Comparison of ENCODE assay signal across 18 cellular contexts in genomic region chr7:82131224-82131623, GRCh38.
"Had no signal": no experiment of that assay in that cellular context is flagged by ENCODE, and none has a peak within 500 bp of the region (broad histone marks: within the 10 kb centered on the region; RNA-seq: fewer than 3 reads in every experiment).

No MANE protein-coding gene starts in this region.

- DNase-seq: activated CD8-positive, alpha-beta memory T cell treated with anti-CD3 and anti-CD28 coated beads, Interleukin-2, amount 10 ng/mL, durations not matched to agents 7 days and 5 days; activated effector memory CD4-positive, alpha-beta T cell treated with Interleukin-2 at 50 U/mL for 16 hours; activated T-cell treated with anti-CD3 and anti-CD28 coated beads, Interleukin-2, amount 50 U/mL, for 24 hours; body of pancreas; cerebellar nuclear complex; endodermal cell; hippocampal formation; left cardiac atrium; mucosa of descending colon; natural killer cell; posterior cingulate gyrus; right cardiac atrium had no signal

- H3K36me3 ChIP-seq: gastroesophageal sphincter, tibial nerve, vagina had no signal

- H3K9me3 ChIP-seq: body of pancreas, gastroesophageal sphincter, mucosa of descending colon, tibial nerve, vagina had no signal

- H3K4me1 ChIP-seq: body of pancreas, tibial nerve, vagina had no signal

- ATAC-seq: activated CD4-positive, CD25-positive, alpha-beta regulatory T cell treated with anti-CD3 and anti-CD28 coated beads, Interleukin-2, amount 50 U/mL, for 24 hours; activated CD8-positive, alpha-beta memory T cell treated with anti-CD3 and anti-CD28 coated beads, Interleukin-2, amount 10 ng/mL, durations not matched to agents 7 days and 5 days; body of pancreas; gastroesophageal sphincter; left cardiac atrium; mucosa of descending colon; natural killer cell; right cardiac atrium; stimulated activated effector memory CD8-positive, alpha-beta T cell treated with anti-CD3 and anti-CD28 coated beads, Interleukin-12 subunit alpha, Interleukin-12 subunit beta, amount 100 ng/mL, for 72 hours had no signal

- H3K27ac ChIP-seq: body of pancreas, gastroesophageal sphincter, tibial nerve, vagina had no signal

- H3K4me2 ChIP-seq: smooth muscle cell had no signal

- H3K4me3 ChIP-seq: body of pancreas, gastroesophageal sphincter, mucosa of descending colon, smooth muscle cell, tibial nerve, vagina had no signal

- H3K27me3 ChIP-seq: body of pancreas, gastroesophageal sphincter, tibial nerve, vagina had no signal
